Comparison of ENCODE assay signal across 8 cellular contexts in genomic region chr12:57127710-57128518, GRCh38. TPM values are rescaled to one million over a fixed set of nuclear protein-coding genes. Genes with fewer than 3 reads are reported as not detected.
DNase-seq lines count a peak whose midpoint lies in the region; ATAC-seq and TF ChIP-seq lines count a peak whose summit lies in the region.

Gene LRP1, plus strand, starts transcription at chr12:57128483. Its CDS starts 482 bp downstream, at chr12:57128965.

- H3K4me2 ChIP-seq in hepatocyte, result peak within 1 kb of the TSS; percentile 92

- ATAC-seq in GM18517 (IDR thresholded peaks at IDR 0.05; ENCODE audit: unreplicated experiment), result no peak

- 1% methylated on average over 17 of the region's 57 CpGs for WGBS in hepatocyte (ENCODE audit: low lambda C conversion rate, missing lambda C conversion rate)
- under 1% methylated on average over 57 of the region's 57 CpGs for WGBS in urinary bladder

- peak within 1 kb of the TSS; percentile 75 for H3K4me3 ChIP-seq in GM08714 (ENCODE audit: low read length)
- peak within 1 kb of the TSS; percentile 88 for H3K4me3 ChIP-seq in astrocyte of the spinal cord (ENCODE audit: low read depth, low read length)
- peak within 1 kb of the TSS; percentile 79 for H3K4me3 ChIP-seq in hepatocyte
- peak within 1 kb of the TSS; percentile 74 for H3K4me3 ChIP-seq in rectal smooth muscle tissue (ENCODE audit: low read length)
- peak within 1 kb of the TSS; percentile 88 for H3K4me3 ChIP-seq in urinary bladder (ENCODE audit: low read depth, low read length)

- H3K27ac ChIP-seq in hepatocyte (peak within 1 kb of the TSS; percentile 98), rectal smooth muscle tissue (ENCODE audit: low read depth, low read length) (peak within 1 kb of the TSS; percentile 94), urinary bladder (ENCODE audit: low read depth) (peak within 1 kb of the TSS; percentile 97)

- H3K9me2 ChIP-seq in hepatocyte (replicated peaks; ENCODE audit: insufficient read depth), result no peaks in the 10 kb centered on the region

- in situ Hi-C loops in astrocyte of the spinal cord (cut with HindIII; ENCODE audit: low sequenced_read_pairs), result no loop called here

- peak within 1 kb of the TSS; percentile 83 for H2AFZ ChIP-seq in hepatocyte

- H4K20me1 ChIP-seq in hepatocyte (ENCODE audit: insufficient read depth, poor library complexity, severe bottlenecking), result peaks cover 24% of the 10 kb centered on the region

- H3K36me3 ChIP-seq in hepatocyte (replicated peaks; ENCODE audit: insufficient read depth, low read depth) (no peaks in the 10 kb centered on the region), rectal smooth muscle tissue (ENCODE audit: control insufficient read depth, insufficient read depth, low read length) (no peaks in the 10 kb centered on the region), urinary bladder (ENCODE audit: insufficient read depth) (no peaks in the 10 kb centered on the region)

- H3K9me3 ChIP-seq in hepatocyte (ENCODE audit: low read depth), result no peaks in the 10 kb centered on the region

- peak; percentile 57 for DNase-seq in NCI-H128 (lab: John Stamatoyannopoulos, UW; ENCODE audit: unreplicated experiment)
- DNase-seq in T-helper 9 cell, result peak; percentile 79
- DNase-seq in astrocyte of the spinal cord (ENCODE audit: low read depth, low spot score), result peak; percentile 83
- peak; percentile 94 for DNase-seq in hepatocyte (ENCODE audit: low spot score)

- no peak for TF ChIP-seq CTCF in astrocyte of the spinal cord (IDR thresholded peaks at IDR 0.05; ENCODE audit: low read depth, low read length)
- no peak for TF ChIP-seq CTCF in hepatocyte (IDR thresholded peaks at IDR 0.05; ENCODE audit: poor library complexity)

- H3K27me3 ChIP-seq in hepatocyte (no peaks in the 10 kb centered on the region), rectal smooth muscle tissue (ENCODE audit: control insufficient read depth, insufficient read depth, low read length) (no peaks in the 10 kb centered on the region)

- H3K9ac ChIP-seq in rectal smooth muscle tissue (ENCODE audit: low read length), result peak within 1 kb of the TSS; percentile 25

- H3K79me2 ChIP-seq in hepatocyte, result peaks cover 46% of the 10 kb centered on the region

- H3K4me1 ChIP-seq in hepatocyte (ENCODE audit: insufficient read depth) (peaks cover 39% of the 10 kb centered on the region), rectal smooth muscle tissue (ENCODE audit: control insufficient read depth, insufficient read depth, low read length) (peaks cover 9% of the 10 kb centered on the region), urinary bladder (ENCODE audit: insufficient read depth) (no peaks in the 10 kb centered on the region)

RNA-seq across cellular contexts. Expression of gene LRP1, which starts in this region (rescaled TPM):
- total RNA-seq in hepatocyte (48.5 and 76.8 TPM in 2 replicates), urinary bladder (146 TPM)
- polyA plus RNA-seq in hepatocyte (47.8 and 57.6 TPM in 2 replicates), urinary bladder (141 TPM)
